ENCODE assay signal across 15 cellular contexts in genomic region chr18:3238742-3239141, GRCh38. TPM values are rescaled to one million over a fixed set of nuclear protein-coding genes. Genes with fewer than 3 reads are reported as not detected.
DNase-seq lines count a peak whose midpoint lies in the region; ATAC-seq and TF ChIP-seq lines count a peak whose summit lies in the region.
"Had no signal": no experiment of that assay in that cellular context is flagged by ENCODE, and none has a peak within 500 bp of the region (broad histone marks: within the 10 kb centered on the region; RNA-seq: fewer than 3 reads in every experiment).

No MANE protein-coding gene starts in this region.

- H3K4me1 ChIP-seq in A673 (ENCODE audit: insufficient read depth, low read length, poor library complexity, severe bottlenecking) (peaks cover 5% of the 10 kb centered on the region), HEK293 (ENCODE audit: control insufficient read depth, insufficient read depth, low read length) (no peaks in the 10 kb centered on the region), gastroesophageal sphincter (no peaks in the 10 kb centered on the region)

- ATAC-seq in SK-N-SH treated with all-trans-retinoic acid at 6 μM for 48 hours (peak; percentile 52; the same call in 2 of the 3 replicates), Right ventricle myocardium superior (ENCODE audit: poor library complexity) (no peak), gastroesophageal sphincter (no peak)
- no peak for ATAC-seq in stimulated activated naive B cell treated with anti-CD40 and anti-IgM and Interleukin-4, amounts not matched to agents 10 μg/mL and 1 μg/mL and 100 μg/mL, for 72 hours (replicated peaks)

- no peak for TF ChIP-seq EP300 in gastroesophageal sphincter (IDR thresholded peaks at IDR 0.05)

- WGBS in gastroesophageal sphincter (ENCODE audit: low coverage in 1 of 2), 2 donors, result 100% methylated on average over 1 to 2 of the region's 2 CpGs

- no peak overlapping the region for H3K4me3 Mint-ChIP-seq in stimulated activated naive B cell treated with anti-CD40 and anti-IgM and Interleukin-4, amounts not matched to agents 10 μg/mL and 1 μg/mL and 100 μg/mL, for 72 hours
- H3K4me3 Mint-ChIP-seq: naive B cell had no signal

- POLR2A ChIA-PET in A673 (lab: Charles Lee; ENCODE audit: low non-redundant PET) (no interaction called here), HEK293 (lab: Yijun Ruan, JAX) (no interaction called here)

- peaks cover 7 to 15% of the 10 kb centered on the region in 2 donors for H3K9me3 Mint-ChIP-seq in stimulated activated naive B cell treated with anti-CD40 and anti-IgM and Interleukin-4, amounts not matched to agents 10 μg/mL and 1 μg/mL and 100 μg/mL, for 72 hours

- H3K4me3 ChIP-seq in A673 (ENCODE audit: low read depth, low read length, poor library complexity, severe bottlenecking) (no peak overlapping the region), HEK293 (ENCODE audit: low read depth, low read length) (no peak overlapping the region), epithelial cell of esophagus (ENCODE audit: low read length) (no peak overlapping the region), gastroesophageal sphincter (no peak overlapping the region)

- TF ChIP-seq CTCF in A673 (conservative IDR thresholded peaks at IDR 0.05; ENCODE audit: low read depth, low read length), result peak; percentile 33; the same call in 1 of the 2 replicates
- peak; percentile 16; the same call in 1 of the 2 replicates for TF ChIP-seq CTCF in HEK293 (tag by site-specific recombination; IDR thresholded peaks at IDR 0.05)
- peak; percentile 17 for TF ChIP-seq CTCF in epithelial cell of esophagus (IDR thresholded peaks at IDR 0.05; ENCODE audit: insufficient read depth, low read depth, low read length, missing control alignments)
- TF ChIP-seq CTCF in gastroesophageal sphincter (IDR thresholded peaks at IDR 0.05), result no peak

- no peak for TF ChIP-seq POLR2A in gastroesophageal sphincter (IDR thresholded peaks at IDR 0.05)

- no TSS peak for BruUV-seq in A673 (replicated peaks; lab: Mats Ljungman, UMichigan)

- H3K27me3 Mint-ChIP-seq in stimulated activated naive B cell treated with anti-CD40 and anti-IgM and Interleukin-4, amounts not matched to agents 10 μg/mL and 1 μg/mL and 100 μg/mL, for 72 hours, result no peaks in the 10 kb centered on the region
- H3K27me3 Mint-ChIP-seq: naive B cell, progenitor cell of endocrine pancreas had no signal

- intact Hi-C loops in A673 (cut with micrococcal nuclease; ENCODE audit: unreplicated experiment) (no loop called here), Right ventricle myocardium superior (cut with DNase I) (no loop called here)

- H3K36me3 Mint-ChIP-seq in stimulated activated naive B cell treated with anti-CD40 and anti-IgM and Interleukin-4, amounts not matched to agents 10 μg/mL and 1 μg/mL and 100 μg/mL, for 72 hours, result peaks cover 14 to 28% of the 10 kb centered on the region in 2 donors

- H3K27me3 ChIP-seq in A673 (replicated peaks; ENCODE audit: insufficient read depth, low read depth, low read length, poor library complexity) (no peaks in the 10 kb centered on the region), gastroesophageal sphincter (no peaks in the 10 kb centered on the region)

- H3K27ac ChIP-seq in A673 (ENCODE audit: low read depth, low read length, poor library complexity, severe bottlenecking) (no peak overlapping the region), HEK293 (ENCODE audit: extremely low read depth, low read depth, low read length) (no peak overlapping the region), gastroesophageal sphincter (no peak overlapping the region)

- CTCF ChIA-PET in A673 (lab: Charles Lee), result interaction anchor here (0.5 to 0.7 kb wide), 2 partner anchors 50 to 111 kb away, joined by 3 to 4 read pairs; no protein-coding TSS in a partner anchor
- CTCF ChIA-PET in HEK293 (lab: Yijun Ruan, JAX), result interaction anchor here (0.6 to 1.9 kb wide), 3 partner anchors 87 to 307 kb away, joined by 3 to 7 read pairs (median 3); no protein-coding TSS in a partner anchor

- H3K4me1 Mint-ChIP-seq in stimulated activated naive B cell treated with anti-CD40 and anti-IgM and Interleukin-4, amounts not matched to agents 10 μg/mL and 1 μg/mL and 100 μg/mL, for 72 hours, result peaks cover 0 to 6% of the 10 kb centered on the region in 2 donors

- H3K27ac Mint-ChIP-seq in stimulated activated naive B cell treated with anti-CD40 and anti-IgM and Interleukin-4, amounts not matched to agents 10 μg/mL and 1 μg/mL and 100 μg/mL, for 72 hours, result no peak overlapping the region
- H3K27ac Mint-ChIP-seq: progenitor cell of endocrine pancreas had no signal

- no peaks in the 10 kb centered on the region for H3K36me3 ChIP-seq in A673 (ENCODE audit: insufficient read depth, low read length, poor library complexity, severe bottlenecking)
- H3K36me3 ChIP-seq in HEK293 (ENCODE audit: control insufficient read depth in 2 of 2, insufficient read depth in 1 of 2, low read length in 2 of 2), result no peaks in the 10 kb centered on the region
- H3K36me3 ChIP-seq in gastroesophageal sphincter, result no peaks in the 10 kb centered on the region

- H3K9me3 ChIP-seq in A673 (ENCODE audit: low read depth, low read length, poor library complexity, severe bottlenecking), result no peaks in the 10 kb centered on the region
- no peaks in the 10 kb centered on the region for H3K9me3 ChIP-seq in HEK293 (ENCODE audit: control insufficient read depth, insufficient read depth, low read depth, low read length)
- H3K9me3 ChIP-seq in gastroesophageal sphincter, result no peaks in the 10 kb centered on the region

- DNase-seq in A673 (ENCODE audit: low spot score), result no peak
- DNase-seq in epithelial cell of esophagus (ENCODE audit: low read depth), result no peak
- no peak for DNase-seq in stimulated activated naive B cell treated with anti-CD40 and anti-IgM and Interleukin-4, amounts not matched to agents 10 μg/mL and 1 μg/mL and 100 μg/mL, for 72 hours
- DNase-seq in Right ventricle myocardium superior, result no peak
- no peak for DNase-seq in EL
- DNase-seq: ACHN, activated gamma-delta T cell, anterior cingulate cortex, foreskin melanocyte, MV-4-11, naive B cell had no signal

TF ChIP-seq in HEK293, 187 proteins besides CTCF, POLR2A, EP300 and RAD21 (continues in another document):
- no peak for TF ChIP-seq ZNF37A (tag by site-specific recombination; IDR thresholded peaks at IDR 0.05)
- TF ChIP-seq ZNF114 (tag by site-specific recombination; IDR thresholded peaks at IDR 0.05), result no peak
- no peak for TF ChIP-seq ZNF211 (tag by site-specific recombination; IDR thresholded peaks at IDR 0.05; ENCODE audit: low read depth)
- no peak for TF ChIP-seq ZNF830 (tag by site-specific recombination; IDR thresholded peaks at IDR 0.05; ENCODE audit: low read depth)
- TF ChIP-seq ZNF791 (tag by site-specific recombination; IDR thresholded peaks at IDR 0.05), result no peak
- no peak for TF ChIP-seq ZXDB (tag by site-specific recombination; IDR thresholded peaks at IDR 0.05)
- TF ChIP-seq SETDB1 (IDR thresholded peaks at IDR 0.05; ENCODE audit: insufficient read length, low read length), result no peak
- TF ChIP-seq ZNF521 (tag by site-specific recombination; IDR thresholded peaks at IDR 0.05), result no peak
- TF ChIP-seq, protein P1, sequence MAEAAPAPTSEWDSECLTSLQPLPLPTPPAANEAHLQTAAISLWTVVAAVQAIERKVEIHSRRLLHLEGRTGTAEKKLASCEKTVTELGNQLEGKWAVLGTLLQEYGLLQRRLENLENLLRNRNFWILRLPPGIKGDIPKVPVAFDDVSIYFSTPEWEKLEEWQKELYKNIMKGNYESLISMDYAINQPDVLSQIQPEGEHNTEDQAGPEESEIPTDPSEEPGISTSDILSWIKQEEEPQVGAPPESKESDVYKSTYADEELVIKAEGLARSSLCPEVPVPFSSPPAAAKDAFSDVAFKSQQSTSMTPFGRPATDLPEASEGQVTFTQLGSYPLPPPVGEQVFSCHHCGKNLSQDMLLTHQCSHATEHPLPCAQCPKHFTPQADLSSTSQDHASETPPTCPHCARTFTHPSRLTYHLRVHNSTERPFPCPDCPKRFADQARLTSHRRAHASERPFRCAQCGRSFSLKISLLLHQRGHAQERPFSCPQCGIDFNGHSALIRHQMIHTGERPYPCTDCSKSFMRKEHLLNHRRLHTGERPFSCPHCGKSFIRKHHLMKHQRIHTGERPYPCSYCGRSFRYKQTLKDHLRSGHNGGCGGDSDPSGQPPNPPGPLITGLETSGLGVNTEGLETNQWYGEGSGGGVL (tag by site-specific recombination; IDR thresholded peaks at IDR 0.05), result no peak

TF ChIP-seq in SK-N-SH treated with all-trans-retinoic acid at 6 μM for 48 hours, 23 proteins besides CTCF, POLR2A, EP300 and RAD21 (continues in another document):
- TF ChIP-seq ZNF565 (CRISPR knock-in tag; conservative IDR thresholded peaks at IDR 0.05; ENCODE audit: low read depth) (no peak), PPARA (CRISPR knock-in tag; IDR thresholded peaks at IDR 0.05; ENCODE audit: borderline replicate concordance) (no peak), CSDC2 (CRISPR knock-in tag; IDR thresholded peaks at IDR 0.05) (no peak), CREB5 (CRISPR knock-in tag; IDR thresholded peaks at IDR 0.05; ENCODE audit: low read depth) (no peak)

RNA-seq across cellular contexts. Expression of gene MYL12A, which starts 8.9 kb away (rescaled TPM):
- 298 and 357 TPM in 2 replicates for total RNA-seq in A673 (2021)
- 1,520 TPM for total RNA-seq in Right ventricle myocardium superior
- total RNA-seq in gastroesophageal sphincter, result 100 to 1,000 TPM; 193 to 582 (median 307) TPM

RNA-seq across cellular contexts. Expression of gene MYOM1, which starts 19.0 kb away (rescaled TPM):
- total RNA-seq in A673 (2021) (0.37 and 0.46 TPM in 2 replicates), Right ventricle myocardium superior (608 TPM), gastroesophageal sphincter (10 to 100 TPM; 14.8 to 37.6 (median 24.6) TPM)

RNA-seq across cellular contexts. Expression of gene MYL12B, which starts 23.2 kb away (rescaled TPM):
- total RNA-seq in A673 (2021) (303 and 389 TPM in 2 replicates), Right ventricle myocardium superior (154 TPM), gastroesophageal sphincter (100 to 1,000 TPM; 148 to 354 (median 233) TPM)

Comparison
In these comparisons a context has a peak if more than half of its experiments do, and no peak if none do; other contexts are left out.
1. CTCF ChIP-seq: peak in A673 (single experiment), HEK293 (single experiment) and epithelial cell of esophagus (single experiment); none in gastroesophageal sphincter (0 of 4).
2. RNA of gene MYOM1, which starts 19.0 kb away (total RNA-seq): 608 TPM in Right ventricle myocardium superior (single experiment); 14.8 to 37.6 TPM in gastroesophageal sphincter and 0.37 to 0.46 TPM in A673; every median in the first group is over 10 times any median in the second.